Comparison of ENCODE assay signal across 8 cellular contexts in genomic region chr19:53908106-53908932, GRCh38. TPM values are rescaled to one million over a fixed set of nuclear protein-coding genes. Genes with fewer than 3 reads are reported as not detected.
DNase-seq lines count a peak whose midpoint lies in the region; ATAC-seq lines count a peak whose summit lies in the region.

No MANE protein-coding gene starts in this region.

- DNase-seq in GM23248 (peak; percentile 56), SK-N-MC (ENCODE audit: low read depth, low spot score) (no peak)
- peak; percentile 22 to 56 for DNase-seq in stimulated activated CD4-positive, alpha-beta T cell treated with anti-CD3 and anti-CD28 coated beads, Interleukin-15, amount 100 ng/mL, for 48 hours (ENCODE audit: low read depth in 2 of 2)

- H3K9me3 ChIP-seq in GM23248 (ENCODE audit: low read depth) (no peaks in the 10 kb centered on the region), SK-N-MC (ENCODE audit: low read depth, low read length) (no peaks in the 10 kb centered on the region)

- H3K4me2 ChIP-seq in GM23248 (ENCODE audit: unreplicated experiment) = peak overlapping the region; percentile 35

- H2AFZ ChIP-seq in GM23248 = no peak overlapping the region

- H3K4me3 ChIP-seq in GM23248 = peak overlapping the region; percentile 3; the same call in 1 of the 2 replicates
- H3K4me3 ChIP-seq in SK-N-MC = peak overlapping the region; percentile 68
- peak overlapping the region; percentile 41 for H3K4me3 ChIP-seq in iPS-11a (ENCODE audit: low read depth, low read length)

- H3K9me2 ChIP-seq in GM23248 (ENCODE audit: insufficient read depth) = no peaks in the 10 kb centered on the region

- peaks cover 61% of the 10 kb centered on the region for H3K27me3 ChIP-seq in GM23248 (replicated peaks; ENCODE audit: insufficient read depth)

- in situ Hi-C loops in GM23248 (cut with MboI) = no loop called here

- H4K20me1 ChIP-seq in GM23248 (ENCODE audit: insufficient read depth) = no peaks in the 10 kb centered on the region

- H3K36me3 ChIP-seq in GM23248 (ENCODE audit: low read depth) (no peaks in the 10 kb centered on the region), SK-N-MC (ENCODE audit: insufficient read depth, low read length) (no peaks in the 10 kb centered on the region)

- H3K79me2 ChIP-seq in GM23248 (ENCODE audit: insufficient read depth) = no peaks in the 10 kb centered on the region

- 3% methylated on average over 27 to 51 of the region's 51 CpGs for WGBS in GM23248 (ENCODE audit: low coverage in 1 of 2, low lambda C conversion rate in 2 of 2, missing lambda C conversion rate in 2 of 2), 2 experiments

- no peak overlapping the region for H3K27ac ChIP-seq in GM23248
- no peak overlapping the region for H3K27ac ChIP-seq in SK-N-MC
- H3K27ac ChIP-seq in angular gyrus (ENCODE audit: low read depth, low read length) = peak overlapping the region; percentile 62

- H3K9ac ChIP-seq in GM23248 = no peak overlapping the region
- no peak overlapping the region for H3K9ac ChIP-seq in SK-N-MC (ENCODE audit: insufficient read length)

- no peak for ATAC-seq in GM21515 (IDR thresholded peaks at IDR 0.05; ENCODE audit: unreplicated experiment)
- no peak for ATAC-seq in HG03159 (IDR thresholded peaks at IDR 0.05; ENCODE audit: unreplicated experiment)
- ATAC-seq in HG03521 (IDR thresholded peaks at IDR 0.05; ENCODE audit: unreplicated experiment) = no peak

- peaks cover 7% of the 10 kb centered on the region; the same call in 1 of the 2 replicates for H3K4me1 ChIP-seq in GM23248 (ENCODE audit: insufficient read depth)

- H3F3A ChIP-seq in GM23248 (ENCODE audit: insufficient read depth) = no peaks in the 10 kb centered on the region

RNA-seq across cellular contexts. Expression of gene CACNG7, which starts 0.8 kb away (rescaled TPM):
- not detected in 2 replicates for total RNA-seq in GM23248 (2014; rRNA removed; shearing (Covaris generic))
- not detected in 2 replicates for polyA plus RNA-seq in GM23248 (2016; fragmentation: Nextera tagmentation; extraction: Ambion mirVana)

RNA-seq across cellular contexts. Expression of gene PRKCG, which starts 26.3 kb away (rescaled TPM):
- total RNA-seq in GM23248 (2014; rRNA removed; shearing (Covaris generic)) = not detected in 2 replicates
- not detected in 2 replicates for polyA plus RNA-seq in GM23248 (2016; fragmentation: Nextera tagmentation; extraction: Ambion mirVana)

RNA-seq across cellular contexts. Expression of gene MYADM, which starts 40.6 kb away (rescaled TPM):
- 74.8 and 85.9 TPM in 2 replicates for total RNA-seq in GM23248 (2014; rRNA removed; shearing (Covaris generic))
- 222 and 226 TPM in 2 replicates for polyA plus RNA-seq in GM23248 (2016; fragmentation: Nextera tagmentation; extraction: Ambion mirVana)

RNA-seq across cellular contexts. Expression of gene CACNG8, which starts 54.4 kb away (rescaled TPM):
- 0.11 TPM in 1 of 2 replicates, not detected in the other for total RNA-seq in GM23248 (2014; rRNA removed; shearing (Covaris generic))
- not detected in 2 replicates for polyA plus RNA-seq in GM23248 (2016; fragmentation: Nextera tagmentation; extraction: Ambion mirVana)

Comparison
In these comparisons a context has a peak if more than half of its experiments do, and no peak if none do; other contexts are left out.
1. H3K4me3 ChIP-seq: peak in every context shown above with its lines; median percentile 68 in SK-N-MC; 41 in iPS-11a; 3 in GM23248.